28 cellular contexts compared by ENCODE assay signal in the genomic region with DNA sequence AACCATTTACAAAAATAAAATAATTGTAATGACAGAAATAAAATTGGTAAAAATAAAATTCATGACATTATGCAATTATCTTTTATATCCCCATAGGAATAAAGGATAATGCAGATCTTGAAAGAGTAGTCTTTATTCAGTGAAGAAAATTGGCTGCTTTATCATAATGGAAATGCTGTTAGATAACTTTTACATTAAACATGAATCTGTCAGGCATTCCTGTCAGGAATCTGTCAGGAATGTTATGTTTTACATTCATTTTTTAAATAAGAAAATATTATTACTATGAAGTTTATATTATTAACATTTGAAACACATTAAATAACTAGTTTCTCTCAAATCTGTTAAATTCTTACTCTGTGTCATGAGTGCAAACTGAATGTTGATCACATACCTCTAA.
"Had no signal": no experiment of that assay in that cellular context is flagged by ENCODE, and none has a peak within 500 bp of the region (broad histone marks: within the 10 kb centered on the region; RNA-seq: fewer than 3 reads in every experiment).

No MANE protein-coding gene starts in this region.

- FAIRE-seq: urothelium cell line had no signal

- H3K36me3 ChIP-seq: stomach, suprapubic skin, thoracic aorta, thyroid gland, tibial artery, tibial nerve, transverse colon, upper lobe of left lung, upper lobe of right lung, uterus, vagina had no signal

- ATAC-seq: stimulated activated effector memory CD8-positive, alpha-beta T cell treated with anti-CD3 and anti-CD28 coated beads, Interleukin-12 subunit alpha, Interleukin-12 subunit beta, amount 100 ng/mL, for 72 hours; stimulated activated memory B cell treated with anti-CD40 and anti-IgM and Interleukin-4, amounts not matched to agents 10 μg/mL and 1 μg/mL and 100 μg/mL, for 72 hours; stimulated activated naive B cell treated with anti-CD40 and anti-IgM and Interleukin-4, amounts not matched to agents 10 μg/mL and 1 μg/mL and 100 μg/mL, for 72 hours; stimulated activated naive CD8-positive, alpha-beta T cell treated with anti-CD3 and anti-CD28 coated beads, Interleukin-15, Interleukin-2, amounts not matched to agents 100 U/mL and 50 U/mL, for 24 hours; upper lobe of right lung had no signal

- H3K4me3 ChIP-seq: stomach, suprapubic skin, testis, thoracic aorta, thyroid gland, tibial artery, tibial nerve, transverse colon, upper lobe of left lung, upper lobe of right lung, uterus, vagina had no signal

- H3K27ac Mint-ChIP-seq: stimulated activated effector memory CD8-positive, alpha-beta T cell treated with anti-CD3 and anti-CD28 coated beads, Interleukin-12 subunit alpha, Interleukin-12 subunit beta, amount 100 ng/mL, for 72 hours; stimulated activated memory B cell treated with anti-CD40 and anti-IgM and Interleukin-4, amounts not matched to agents 10 μg/mL and 1 μg/mL and 100 μg/mL, for 72 hours; stimulated activated naive B cell treated with anti-CD40 and anti-IgM and Interleukin-4, amounts not matched to agents 10 μg/mL and 1 μg/mL and 100 μg/mL, for 72 hours; stimulated activated naive CD8-positive, alpha-beta T cell treated with anti-CD3 and anti-CD28 coated beads, Interleukin-15, Interleukin-2, amounts not matched to agents 100 ng/mL and 50 ng/mL, for 24 hours; type B pancreatic cell had no signal

- H3K27ac ChIP-seq: stomach, suprapubic skin, testis, thoracic aorta, thyroid gland, tibial artery, tibial nerve, transverse colon, upper lobe of left lung, upper lobe of right lung, uterus, vagina had no signal

- H3K9me3 Mint-ChIP-seq: stimulated activated memory B cell treated with anti-CD40 and anti-IgM and Interleukin-4, amounts not matched to agents 10 μg/mL and 1 μg/mL and 100 μg/mL, for 72 hours; stimulated activated naive B cell treated with anti-CD40 and anti-IgM and Interleukin-4, amounts not matched to agents 10 μg/mL and 1 μg/mL and 100 μg/mL, for 72 hours; stimulated activated naive CD8-positive, alpha-beta T cell treated with anti-CD3 and anti-CD28 coated beads, Interleukin-15, Interleukin-2, amounts not matched to agents 100 ng/mL and 50 ng/mL, for 24 hours; type B pancreatic cell had no signal

- H3K27me3 ChIP-seq: stomach, suprapubic skin, testis, thyroid gland, tibial artery, tibial nerve, transverse colon, upper lobe of left lung, upper lobe of right lung, uterus, vagina had no signal

- H3K4me3 Mint-ChIP-seq: stimulated activated effector memory CD8-positive, alpha-beta T cell treated with anti-CD3 and anti-CD28 coated beads, Interleukin-12 subunit alpha, Interleukin-12 subunit beta, amount 100 ng/mL, for 72 hours; stimulated activated memory B cell treated with anti-CD40 and anti-IgM and Interleukin-4, amounts not matched to agents 10 μg/mL and 1 μg/mL and 100 μg/mL, for 72 hours; stimulated activated naive B cell treated with anti-CD40 and anti-IgM and Interleukin-4, amounts not matched to agents 10 μg/mL and 1 μg/mL and 100 μg/mL, for 72 hours; stimulated activated naive CD8-positive, alpha-beta T cell treated with anti-CD3 and anti-CD28 coated beads, Interleukin-15, Interleukin-2, amounts not matched to agents 100 ng/mL and 50 ng/mL, for 24 hours; type B pancreatic cell had no signal

- H3K4me1 ChIP-seq: stomach, suprapubic skin, testis, thyroid gland, tibial artery, tibial nerve, transverse colon, upper lobe of left lung, upper lobe of right lung, uterus, vagina had no signal

- H3K9me3 ChIP-seq: stomach, suprapubic skin, testis, thoracic aorta, thyroid gland, tibial artery, tibial nerve, transverse colon, upper lobe of left lung, upper lobe of right lung, uterus, vagina had no signal

- DNase-seq: stimulated activated CD4-positive, alpha-beta T cell treated with anti-CD3 and anti-CD28 coated beads, Interleukin-2, amount 100 ng/mL, for 48 hours; stimulated activated CD4-positive, alpha-beta T cell treated with anti-CD3 and anti-CD28 coated beads, Interleukin-4, amount 100 ng/mL, for 1 hour; stimulated activated CD4-positive, alpha-beta T cell treated with anti-CD3 and anti-CD28 coated beads, Interleukin-4, amount 100 ng/mL, for 24 hours; stimulated activated CD4-positive, alpha-beta T cell treated with anti-CD3 and anti-CD28 coated beads, Interleukin-4, amount 100 ng/mL, for 4 hours; stimulated activated CD8-positive, alpha-beta memory T cell treated with anti-CD3 and anti-CD28 coated beads, Interleukin-4, amount 100 ng/mL, for 48 hours; stimulated activated naive B cell treated with anti-CD40 and anti-IgM and Interleukin-4, amounts not matched to agents 10 μg/mL and 1 μg/mL and 100 μg/mL, for 72 hours; stimulated activated naive CD4-positive, alpha-beta T cell; stimulated activated naive CD4-positive, alpha-beta T cell treated with Interleukin-2 at 50 U/mL for 16 hours; stimulated activated naive CD8-positive, alpha-beta T cell treated with anti-CD3 and anti-CD28 coated beads, Interleukin-15, Interleukin-2, amounts not matched to agents 100 U/mL and 50 U/mL, for 24 hours; stomach; substantia nigra; testis; thyroid gland; tibial artery; transverse colon; trophoblast cell; upper lobe of left lung; upper lobe of right lung; uterus had no signal

- H3K4me1 Mint-ChIP-seq: stimulated activated effector memory CD8-positive, alpha-beta T cell treated with anti-CD3 and anti-CD28 coated beads, Interleukin-12 subunit alpha, Interleukin-12 subunit beta, amount 100 ng/mL, for 72 hours; stimulated activated memory B cell treated with anti-CD40 and anti-IgM and Interleukin-4, amounts not matched to agents 10 μg/mL and 1 μg/mL and 100 μg/mL, for 72 hours; stimulated activated naive B cell treated with anti-CD40 and anti-IgM and Interleukin-4, amounts not matched to agents 10 μg/mL and 1 μg/mL and 100 μg/mL, for 72 hours had no signal

- H3K27me3 Mint-ChIP-seq: stimulated activated memory B cell treated with anti-CD40 and anti-IgM and Interleukin-4, amounts not matched to agents 10 μg/mL and 1 μg/mL and 100 μg/mL, for 72 hours; stimulated activated naive B cell treated with anti-CD40 and anti-IgM and Interleukin-4, amounts not matched to agents 10 μg/mL and 1 μg/mL and 100 μg/mL, for 72 hours; stimulated activated naive CD8-positive, alpha-beta T cell treated with anti-CD3 and anti-CD28 coated beads, Interleukin-15, Interleukin-2, amounts not matched to agents 100 ng/mL and 50 ng/mL, for 24 hours; type B pancreatic cell had no signal
